Comparison of ENCODE assay signal across 9 cellular contexts in genomic region chr14:92511472-92512247, GRCh38. TPM values are rescaled to one million over a fixed set of nuclear protein-coding genes. Genes with fewer than 3 reads are reported as not detected.
DNase-seq lines count a peak whose midpoint lies in the region; ATAC-seq, FAIRE-seq and TF ChIP-seq lines count a peak whose summit lies in the region.
"Had no signal": no experiment of that assay in that cellular context is flagged by ENCODE, and none has a peak within 500 bp of the region (broad histone marks: within the 10 kb centered on the region; RNA-seq: fewer than 3 reads in every experiment).

No MANE protein-coding gene starts in this region.

- H3K9me3 ChIP-seq in astrocyte (ENCODE audit: insufficient read depth, low read depth, low read length) (no peaks in the 10 kb centered on the region), transverse colon (no peaks in the 10 kb centered on the region)

- peak; percentile 95 for FAIRE-seq in astrocyte (lab: Jason Lieb, UNC)

- peak overlapping the region; percentile 63 for H3K4me2 ChIP-seq in astrocyte (ENCODE audit: low read length)

- H3K4me3 ChIP-seq in astrocyte (ENCODE audit: insufficient read depth, low read depth, low read length) (no peak overlapping the region), transverse colon (no peak overlapping the region)

- H3K4me1 ChIP-seq in astrocyte (ENCODE audit: insufficient read depth, low read length) = peaks cover 19% of the 10 kb centered on the region
- peaks cover 13 to 59% (median 28%) of the 10 kb centered on the region in 4 donors for H3K4me1 ChIP-seq in transverse colon

- TF ChIP-seq POLR2A in transverse colon (IDR thresholded peaks at IDR 0.05) = no peak

- no peak for ATAC-seq in GM21381 (IDR thresholded peaks at IDR 0.05; ENCODE audit: unreplicated experiment)

- H4K20me1 ChIP-seq in astrocyte (ENCODE audit: insufficient read depth, low read length) = peaks cover 8% of the 10 kb centered on the region

- H2AFZ ChIP-seq in astrocyte (ENCODE audit: low read depth, low read length) = peak overlapping the region; percentile 31

- H3K9ac ChIP-seq in astrocyte (ENCODE audit: low read length) = peak overlapping the region; percentile 58

- H3K27ac Mint-ChIP-seq in activated T-cell treated with anti-CD3 and anti-CD28 coated beads, Interleukin-2, amount 50 U/mL, for 24 hours = no peak overlapping the region
- peak overlapping the region; percentile 97 for H3K27ac Mint-ChIP-seq in astrocyte (ENCODE audit: unreplicated experiment)
- H3K27ac Mint-ChIP-seq: CD4-positive, CD25-positive, alpha-beta regulatory T cell had no signal

- H3K36me3 Mint-ChIP-seq in activated T-cell treated with anti-CD3 and anti-CD28 coated beads, Interleukin-2, amount 50 U/mL, for 24 hours (ENCODE audit: low read depth) = no peaks in the 10 kb centered on the region
- H3K36me3 Mint-ChIP-seq in astrocyte (ENCODE audit: low read depth, unreplicated experiment) = no peaks in the 10 kb centered on the region
- H3K36me3 Mint-ChIP-seq: CD4-positive, CD25-positive, alpha-beta regulatory T cell had no signal

- H3K4me1 Mint-ChIP-seq in activated T-cell treated with anti-CD3 and anti-CD28 coated beads, Interleukin-2, amount 50 U/mL, for 24 hours (ENCODE audit: low read depth) = peaks cover 29% of the 10 kb centered on the region
- peaks cover 18% of the 10 kb centered on the region for H3K4me1 Mint-ChIP-seq in astrocyte (ENCODE audit: low read depth, unreplicated experiment)

- H3K4me3 Mint-ChIP-seq in activated T-cell treated with anti-CD3 and anti-CD28 coated beads, Interleukin-2, amount 50 U/mL, for 24 hours = no peak overlapping the region
- H3K4me3 Mint-ChIP-seq in astrocyte (ENCODE audit: unreplicated experiment) = peak overlapping the region; percentile 46

- intact Hi-C loops in transverse colon (cut with DNase I; ENCODE audit: low total_unique reads) = loop anchor here (5.0 to 10.0 kb wide), 2 partner anchors 133 to 171 kb away; no protein-coding TSS in a partner anchor

- no peak for TF ChIP-seq EP300 in transverse colon (IDR thresholded peaks at IDR 0.05; ENCODE audit: low read depth)

- TF ChIP-seq CTCF in astrocyte (IDR thresholded peaks at IDR 0.05; ENCODE audit: insufficient read depth, low read depth, low read length) (no peak), transverse colon (IDR thresholded peaks at IDR 0.05) (no peak)

- peaks cover 33% of the 10 kb centered on the region for H3K79me2 ChIP-seq in astrocyte (ENCODE audit: insufficient read depth, low read length)

- 37 to 88% methylated on average over 1 to 6 of the region's 6 CpGs for WGBS in transverse colon (ENCODE audit: low coverage in 1 of 2), 2 donors

- DNase-seq in activated T-cell treated with anti-CD3 and anti-CD28 coated beads, Interleukin-2, amount 50 U/mL, for 24 hours = peak; percentile 12
- DNase-seq in activated T-cell treated with anti-CD3 and anti-CD28 coated beads, Interleukin-2, amount 50 U/mL, for 1 hour = no peak
- DNase-seq in astrocyte (ENCODE audit: low read depth) (peak; percentile 92), kidney glomerular epithelial cell (lab: John Stamatoyannopoulos, UW) (peak; percentile 78), transverse colon (peak; percentile 60), UCSD-AML1 (lab: John Stamatoyannopoulos, UW; ENCODE audit: unreplicated experiment) (no peak)
- no peak for DNase-seq in activated CD8-positive, alpha-beta memory T cell treated with anti-CD3 and anti-CD28 coated beads, Interleukin-2, amount 50 U/mL, for 48 hours
- DNase-seq: CD4-positive, CD25-positive, alpha-beta regulatory T cell had no signal

- in situ Hi-C loops in transverse colon (cut with MboI; ENCODE audit: low pct_ligation_motif_present in 1 of 4, low pct_unique_long_range_greater_than_20kb in 1 of 4, low sequenced_read_pairs in 3 of 4) = no loop called here

- no peaks in the 10 kb centered on the region for H3K36me3 ChIP-seq in astrocyte (ENCODE audit: insufficient read depth, low read length)
- H3K36me3 ChIP-seq in transverse colon = no peaks in the 10 kb centered on the region

- no peaks in the 10 kb centered on the region for H3K27me3 Mint-ChIP-seq in activated T-cell treated with anti-CD3 and anti-CD28 coated beads, Interleukin-2, amount 50 U/mL, for 24 hours
- no peaks in the 10 kb centered on the region for H3K27me3 Mint-ChIP-seq in astrocyte (ENCODE audit: low read depth, unreplicated experiment)

- H3K9me3 Mint-ChIP-seq in activated T-cell treated with anti-CD3 and anti-CD28 coated beads, Interleukin-2, amount 50 U/mL, for 24 hours = no peaks in the 10 kb centered on the region
- no peaks in the 10 kb centered on the region for H3K9me3 Mint-ChIP-seq in astrocyte (ENCODE audit: unreplicated experiment)
- H3K9me3 Mint-ChIP-seq: CD4-positive, CD25-positive, alpha-beta regulatory T cell had no signal

- H3K27ac ChIP-seq in astrocyte (ENCODE audit: low read depth, low read length) = peak overlapping the region; percentile 87
- H3K27ac ChIP-seq in transverse colon = peak overlapping the region; percentile 88 to 94 (median 92)

- no peaks in the 10 kb centered on the region for H3K27me3 ChIP-seq in astrocyte (ENCODE audit: insufficient read depth, low read length)
- H3K27me3 ChIP-seq in transverse colon = no peaks in the 10 kb centered on the region

RNA-seq across cellular contexts. Expression of gene RIN3, which starts 1.9 kb away (rescaled TPM):
- total RNA-seq in astrocyte (24.7 and 28.0 TPM in 2 replicates), transverse colon (10 to 100 TPM; 16.2 to 24.3 (median 20.7) TPM)

Comparison
In these comparisons a context has a peak if more than half of its experiments do, and no peak if none do; other contexts are left out.
1. DNase-seq: peak in activated T-cell treated with anti-CD3 and anti-CD28 coated beads, Interleukin-2, amount 50 U/mL, for 24 hours (single experiment), astrocyte (single experiment), kidney glomerular epithelial cell (single experiment) and transverse colon (single experiment); none in activated T-cell treated with anti-CD3 and anti-CD28 coated beads, Interleukin-2, amount 50 U/mL, for 1 hour (single experiment), activated CD8-positive, alpha-beta memory T cell treated with anti-CD3 and anti-CD28 coated beads, Interleukin-2, amount 50 U/mL, for 48 hours (single experiment) and UCSD-AML1 (single experiment).